ENCODE assay signal across 8 cellular contexts in genomic region chr4:94127707-94128328, GRCh38.
DNase-seq lines count a peak whose midpoint lies in the region; ATAC-seq, FAIRE-seq and TF ChIP-seq lines count a peak whose summit lies in the region.

No MANE protein-coding gene starts in this region.

- no peaks in the 10 kb centered on the region for H3K9me3 Mint-ChIP-seq in astrocyte (ENCODE audit: unreplicated experiment)
- no peaks in the 10 kb centered on the region for H3K9me3 Mint-ChIP-seq in stimulated activated effector memory CD8-positive, alpha-beta T cell treated with anti-CD3 and anti-CD28 coated beads, Interleukin-12 subunit alpha, Interleukin-12 subunit beta, amount 100 ng/mL, for 72 hours

- no peak overlapping the region for H3K9ac ChIP-seq in Karpas-422 (ENCODE audit: low read length)
- no peak overlapping the region for H3K9ac ChIP-seq in astrocyte (ENCODE audit: low read length)

- peak; percentile 83 for ATAC-seq in GM21526 (IDR thresholded peaks at IDR 0.05; ENCODE audit: low FRiP score, unreplicated experiment)
- ATAC-seq in lower lobe of right lung = peak; percentile 37 to 51
- no peak for ATAC-seq in stimulated activated effector memory CD8-positive, alpha-beta T cell treated with anti-CD3 and anti-CD28 coated beads, Interleukin-12 subunit alpha, Interleukin-12 subunit beta, amount 100 ng/mL, for 72 hours

- H3K36me3 ChIP-seq in Karpas-422 (ENCODE audit: insufficient read depth, low read length) (no peaks in the 10 kb centered on the region), astrocyte (ENCODE audit: insufficient read depth, low read length) (no peaks in the 10 kb centered on the region), lower lobe of right lung (no peaks in the 10 kb centered on the region)

- peak; percentile 50 for DNase-seq in GM03348 (ENCODE audit: low spot score)
- DNase-seq in Karpas-422 = peak; percentile 66
- peak; percentile 8 for DNase-seq in astrocyte (ENCODE audit: low read depth)
- DNase-seq in lower lobe of right lung = no peak
- DNase-seq in stimulated activated effector memory CD8-positive, alpha-beta T cell treated with anti-CD3 and anti-CD28 coated beads, Interleukin-12 subunit alpha, Interleukin-12 subunit beta, amount 100 ng/mL, for 72 hours (ENCODE audit: low spot score in 2 of 2) = no peak
- no peak for DNase-seq in stimulated activated CD4-positive, alpha-beta T cell treated with anti-CD3 and anti-CD28 coated beads, Interleukin-4, amount 100 ng/mL, for 4 hours
- DNase-seq in NCI-H1694 treated with DMSO at 0.1 percent for 48 hours (lab: John Stamatoyannopoulos, UW) = no peak

- intact Hi-C loops in lower lobe of right lung (cut with DNase I) = no loop called here

- no peaks in the 10 kb centered on the region for H3K9me2 ChIP-seq in Karpas-422 (replicated peaks; ENCODE audit: insufficient read depth, low read length)

- no peaks in the 10 kb centered on the region for H3K36me3 Mint-ChIP-seq in astrocyte (ENCODE audit: low read depth, unreplicated experiment)
- H3K36me3 Mint-ChIP-seq in stimulated activated effector memory CD8-positive, alpha-beta T cell treated with anti-CD3 and anti-CD28 coated beads, Interleukin-12 subunit alpha, Interleukin-12 subunit beta, amount 100 ng/mL, for 72 hours = no peaks in the 10 kb centered on the region

- FAIRE-seq in astrocyte (lab: Jason Lieb, UNC) = peak; percentile 45

- H3K4me1 Mint-ChIP-seq in astrocyte (ENCODE audit: low read depth, unreplicated experiment) = peaks cover 3% of the 10 kb centered on the region
- no peaks in the 10 kb centered on the region for H3K4me1 Mint-ChIP-seq in stimulated activated effector memory CD8-positive, alpha-beta T cell treated with anti-CD3 and anti-CD28 coated beads, Interleukin-12 subunit alpha, Interleukin-12 subunit beta, amount 100 ng/mL, for 72 hours

- no peak overlapping the region for H3K27ac Mint-ChIP-seq in astrocyte (ENCODE audit: unreplicated experiment)
- no peak overlapping the region for H3K27ac Mint-ChIP-seq in stimulated activated effector memory CD8-positive, alpha-beta T cell treated with anti-CD3 and anti-CD28 coated beads, Interleukin-12 subunit alpha, Interleukin-12 subunit beta, amount 100 ng/mL, for 72 hours

- TF ChIP-seq CTCF in astrocyte (IDR thresholded peaks at IDR 0.05; ENCODE audit: insufficient read depth, low read depth, low read length) (peak; percentile 55), lower lobe of right lung (IDR thresholded peaks at IDR 0.05) (peak; percentile 54)

- H3K4me1 ChIP-seq in Karpas-422 (ENCODE audit: low read length) (no peaks in the 10 kb centered on the region), astrocyte (ENCODE audit: insufficient read depth, low read length) (no peaks in the 10 kb centered on the region), lower lobe of right lung (no peaks in the 10 kb centered on the region)

- H3K9me3 ChIP-seq in Karpas-422 (ENCODE audit: low read length) (no peaks in the 10 kb centered on the region), astrocyte (ENCODE audit: insufficient read depth, low read depth, low read length) (no peaks in the 10 kb centered on the region), lower lobe of right lung (no peaks in the 10 kb centered on the region)

- no peak overlapping the region for H3K4me2 ChIP-seq in Karpas-422 (ENCODE audit: low read depth, low read length, poor library complexity, severe bottlenecking)
- no peak overlapping the region for H3K4me2 ChIP-seq in astrocyte (ENCODE audit: low read length)

- no peak overlapping the region for H3K4me3 Mint-ChIP-seq in astrocyte (ENCODE audit: unreplicated experiment)
- H3K4me3 Mint-ChIP-seq in stimulated activated effector memory CD8-positive, alpha-beta T cell treated with anti-CD3 and anti-CD28 coated beads, Interleukin-12 subunit alpha, Interleukin-12 subunit beta, amount 100 ng/mL, for 72 hours = no peak overlapping the region

- H2AFZ ChIP-seq in Karpas-422 (ENCODE audit: low read length) (no peak overlapping the region), astrocyte (ENCODE audit: low read depth, low read length) (no peak overlapping the region)

- H4K20me1 ChIP-seq in Karpas-422 (ENCODE audit: insufficient read depth, low read depth, low read length) = no peaks in the 10 kb centered on the region
- H4K20me1 ChIP-seq in astrocyte (ENCODE audit: insufficient read depth, low read length) = no peaks in the 10 kb centered on the region

- H3K4me3 ChIP-seq in Karpas-422 (ENCODE audit: low read length) (no peak overlapping the region), astrocyte (ENCODE audit: insufficient read depth, low read depth, low read length) (no peak overlapping the region), lower lobe of right lung (no peak overlapping the region)

- H3K27ac ChIP-seq in Karpas-422 (ENCODE audit: low read length) (no peak overlapping the region), astrocyte (ENCODE audit: low read depth, low read length) (no peak overlapping the region), lower lobe of right lung (no peak overlapping the region)

- no peaks in the 10 kb centered on the region for H3K27me3 ChIP-seq in Karpas-422 (ENCODE audit: low read length)
- no peaks in the 10 kb centered on the region for H3K27me3 ChIP-seq in astrocyte (ENCODE audit: insufficient read depth, low read length)
- H3K27me3 ChIP-seq in lower lobe of right lung (ENCODE audit: low read depth) = no peaks in the 10 kb centered on the region

- H3K79me2 ChIP-seq in Karpas-422 (ENCODE audit: low read length) = no peaks in the 10 kb centered on the region
- H3K79me2 ChIP-seq in astrocyte (ENCODE audit: insufficient read depth, low read length) = no peaks in the 10 kb centered on the region

- H3K27me3 Mint-ChIP-seq in astrocyte (ENCODE audit: low read depth, unreplicated experiment) = no peaks in the 10 kb centered on the region

Comparison
In these comparisons a context has a peak if more than half of its experiments do, and no peak if none do; other contexts are left out.
1. DNase-seq: peak in GM03348 (single experiment), Karpas-422 (single experiment) and astrocyte (single experiment); none in lower lobe of right lung (single experiment), stimulated activated effector memory CD8-positive, alpha-beta T cell treated with anti-CD3 and anti-CD28 coated beads, Interleukin-12 subunit alpha, Interleukin-12 subunit beta, amount 100 ng/mL, for 72 hours (0 of 2), stimulated activated CD4-positive, alpha-beta T cell treated with anti-CD3 and anti-CD28 coated beads, Interleukin-4, amount 100 ng/mL, for 4 hours (0 of 2) and NCI-H1694 treated with DMSO at 0.1 percent for 48 hours (single experiment).